Comparison of ENCODE assay signal across 17 cellular contexts in the genomic region with DNA sequence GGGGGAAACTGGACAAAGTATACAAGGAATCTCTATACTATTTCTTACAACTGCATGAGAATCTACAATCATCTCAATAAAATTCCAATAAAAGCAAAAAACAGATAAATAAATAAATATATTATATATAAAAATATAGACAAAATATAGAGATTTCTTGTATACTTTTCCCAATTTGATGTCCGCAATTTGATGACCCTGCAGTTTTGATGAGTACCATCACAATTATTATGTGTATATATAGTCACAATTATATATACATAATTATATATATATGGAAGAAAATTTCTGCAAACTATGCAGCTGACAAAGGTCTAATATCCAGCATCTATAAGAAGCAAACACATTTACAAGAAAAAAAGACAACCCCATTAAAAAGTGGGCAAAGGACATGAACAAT.
A peak's percentile ranks its signal among the peaks of the same experiment; 100 is the strongest.
DNase-seq lines count a peak whose midpoint lies in the region; ATAC-seq and TF ChIP-seq lines count a peak whose summit lies in the region.
"Had no signal": no experiment of that assay in that cellular context is flagged by ENCODE, and none has a peak within 500 bp of the region (broad histone marks: within the 10 kb centered on the region; RNA-seq: fewer than 3 reads in every experiment).

No MANE protein-coding gene starts in this region.

- H4K91ac ChIP-seq in mesenchymal stem cell (ENCODE audit: low read length): no peak overlapping the region
- H4K91ac ChIP-seq in trophoblast cell (ENCODE audit: low read depth, low read length): no peak overlapping the region

- no CpG with 5 or more reads among the region's 1 CpG for WGBS in mesenchymal stem cell
- WGBS in trophoblast cell (ENCODE audit: extremely low coverage, insufficient coverage, insufficient read length): no CpG with 5 or more reads among the region's 1 CpG

- ATAC-seq in HG03520 (IDR thresholded peaks at IDR 0.05; ENCODE audit: unreplicated experiment) (no peak), GM18867 (IDR thresholded peaks at IDR 0.05; ENCODE audit: unreplicated experiment) (no peak)
- ATAC-seq: GM12878, GM23338 had no signal

- no peak overlapping the region for H3K18ac ChIP-seq in mesenchymal stem cell (ENCODE audit: low read depth in 1 of 2, low read length in 2 of 2)
- no peak overlapping the region for H3K18ac ChIP-seq in trophoblast cell (ENCODE audit: low read length)

- H2AFZ ChIP-seq in ACC112 (ENCODE audit: low read length, unreplicated experiment) (no peak overlapping the region), mesenchymal stem cell (ENCODE audit: low read depth, low read length) (no peak overlapping the region), trophoblast cell (ENCODE audit: insufficient read depth, low read length, poor library complexity) (no peak overlapping the region)
- H2AFZ ChIP-seq: GM23338 had no signal

- H3K14ac ChIP-seq in mesenchymal stem cell (ENCODE audit: low read length in 2 of 2): no peak overlapping the region
- H3K14ac ChIP-seq in trophoblast cell (ENCODE audit: low read length): no peak overlapping the region

- H2AK5ac ChIP-seq in mesenchymal stem cell (ENCODE audit: low read length, severe bottlenecking): no peak overlapping the region
- H2AK5ac ChIP-seq in trophoblast cell (ENCODE audit: low read length): no peak overlapping the region

- TF ChIP-seq CTCF in HFFc6 (IDR thresholded peaks at IDR 0.05): no peak

- H3K79me2 ChIP-seq in ACC112 (ENCODE audit: control insufficient read depth, insufficient read depth, low read length, unreplicated experiment) (no peaks in the 10 kb centered on the region), trophoblast cell (ENCODE audit: control insufficient read depth, insufficient read depth, low read length, poor library complexity) (no peaks in the 10 kb centered on the region)

- H3K36me3 ChIP-seq in ACC112 (ENCODE audit: insufficient read depth, low read length): no peaks in the 10 kb centered on the region
- H3K36me3 ChIP-seq in SK-N-MC (ENCODE audit: insufficient read depth, low read length): peaks cover 3% of the 10 kb centered on the region; the same call in 1 of the 2 replicates
- H3K36me3 ChIP-seq in mesenchymal stem cell (ENCODE audit: control insufficient read depth in 1 of 2, insufficient read depth in 2 of 2, low read depth in 1 of 2, low read length in 2 of 2): no peaks in the 10 kb centered on the region
- no peaks in the 10 kb centered on the region for H3K36me3 ChIP-seq in trophoblast cell (ENCODE audit: control insufficient read depth in 1 of 2, insufficient read depth in 2 of 2, low read length in 2 of 2)
- H3K36me3 ChIP-seq: BLaER1 had no signal

- H3K4me3 ChIP-seq in ACC112 (ENCODE audit: low read depth, low read length): no peak overlapping the region
- H3K4me3 ChIP-seq in SK-N-MC: peak overlapping the region; percentile 44
- H3K4me3 ChIP-seq in mesenchymal stem cell (ENCODE audit: insufficient read depth in 1 of 2, low read depth in 1 of 2, low read length in 2 of 2): no peak overlapping the region
- H3K4me3 ChIP-seq in trophoblast cell (ENCODE audit: low read depth, low read length): no peak overlapping the region
- H3K4me3 ChIP-seq: BLaER1, GM12878, GM23338 had no signal

- H2BK5ac ChIP-seq in mesenchymal stem cell (ENCODE audit: low read depth, low read length, poor library complexity, severe bottlenecking): no peak overlapping the region
- no peak overlapping the region for H2BK5ac ChIP-seq in trophoblast cell (ENCODE audit: low read depth, low read length, poor library complexity)

- H3K4me3 Mint-ChIP-seq in HFFc6: no peak overlapping the region
- H3K4me3 Mint-ChIP-seq: CD14-positive monocyte; CD4-positive, alpha-beta memory T cell; GM23338 had no signal

- H3K79me1 ChIP-seq in mesenchymal stem cell (replicated peaks; ENCODE audit: low read length, poor library complexity, severe bottlenecking) (no peaks in the 10 kb centered on the region), trophoblast cell (ENCODE audit: low read length) (no peaks in the 10 kb centered on the region)

- H3K4me2 ChIP-seq in mesenchymal stem cell (ENCODE audit: low read length, poor library complexity, severe bottlenecking) (no peak overlapping the region), trophoblast cell (ENCODE audit: low read length) (no peak overlapping the region)
- H3K4me2 ChIP-seq: BLaER1, GM23338 had no signal

- no peak overlapping the region for H2BK12ac ChIP-seq in mesenchymal stem cell (ENCODE audit: low read length in 2 of 2)
- H2BK12ac ChIP-seq in trophoblast cell (ENCODE audit: low read length): no peak overlapping the region

- H3K9me3 ChIP-seq in SK-N-MC (ENCODE audit: low read depth, low read length): no peaks in the 10 kb centered on the region; the same call in 1 of the 2 replicates
- H3K9me3 ChIP-seq in mesenchymal stem cell (ENCODE audit: control insufficient read depth, low read length): no peaks in the 10 kb centered on the region
- H3K9me3 ChIP-seq in trophoblast cell (ENCODE audit: insufficient read depth, low read depth, low read length): no peaks in the 10 kb centered on the region
- H3K9me3 ChIP-seq: BLaER1 had no signal

- H3K23ac ChIP-seq in mesenchymal stem cell (ENCODE audit: low read length in 2 of 2): no peak overlapping the region
- H3K23ac ChIP-seq in trophoblast cell (ENCODE audit: low read length): no peak overlapping the region

- no peaks in the 10 kb centered on the region for H3K9me3 Mint-ChIP-seq in HFFc6
- H3K9me3 Mint-ChIP-seq: GM23338 had no signal

- H4K12ac ChIP-seq in trophoblast cell (ENCODE audit: low read depth, low read length): no peak overlapping the region

- H2BK120ac ChIP-seq in mesenchymal stem cell (ENCODE audit: low read depth, low read length): no peak overlapping the region
- no peak overlapping the region for H2BK120ac ChIP-seq in trophoblast cell (ENCODE audit: insufficient read depth, low read length, poor library complexity)

- H3K27me3 Mint-ChIP-seq in HFFc6 (ENCODE audit: insufficient read depth): no peaks in the 10 kb centered on the region

- no peaks in the 10 kb centered on the region for H3K27me3 ChIP-seq in ACC112 (ENCODE audit: insufficient read depth, low read length)
- H3K27me3 ChIP-seq in mesenchymal stem cell (ENCODE audit: control insufficient read depth in 1 of 2, insufficient read depth in 1 of 2, low read length in 2 of 2): peaks cover 0 to 3% of the 10 kb centered on the region in 2 experiments
- no peaks in the 10 kb centered on the region for H3K27me3 ChIP-seq in trophoblast cell (ENCODE audit: insufficient read depth, low read length)
- H3K27me3 ChIP-seq: BLaER1 had no signal

- H2BK15ac ChIP-seq in mesenchymal stem cell (ENCODE audit: low read depth, poor library complexity, severe bottlenecking): no peak overlapping the region

- H3K36me3 Mint-ChIP-seq in HFFc6 (ENCODE audit: low read depth): peaks cover 3% of the 10 kb centered on the region; the same call in 1 of the 2 replicates
- H3K36me3 Mint-ChIP-seq: CD14-positive monocyte; CD4-positive, alpha-beta memory T cell had no signal

- DNase-seq in HFFc6 (no peak), SK-N-MC (ENCODE audit: low read depth, low spot score) (no peak), mesenchymal stem cell (no peak), trophoblast cell (no peak), NCI-H2171 (lab: John Stamatoyannopoulos, UW) (no peak)
- DNase-seq: CD4-positive, alpha-beta memory T cell; DMS153; DMS79 treated with DMSO at 0.1 percent for 48 hours; Karpas-422; KBM-7 had no signal

- H3K27ac Mint-ChIP-seq in HFFc6: peak overlapping the region; percentile 81
- H3K27ac Mint-ChIP-seq: CD14-positive monocyte, GM23338 had no signal

- H3K4ac ChIP-seq in mesenchymal stem cell (ENCODE audit: low read depth in 1 of 2, low read length in 2 of 2) (no peak overlapping the region), trophoblast cell (ENCODE audit: low read depth, low read length) (no peak overlapping the region)

- H4K8ac ChIP-seq in mesenchymal stem cell (ENCODE audit: low read length): no peak overlapping the region
- H4K8ac ChIP-seq in trophoblast cell (ENCODE audit: low read depth, low read length): no peak overlapping the region

- H3K9ac ChIP-seq in SK-N-MC (ENCODE audit: insufficient read length) (no peak overlapping the region), mesenchymal stem cell (ENCODE audit: low read length) (peak overlapping the region; percentile 67), trophoblast cell (ENCODE audit: low read length) (no peak overlapping the region)
- H3K9ac ChIP-seq: BLaER1 had no signal

- H3K4me1 ChIP-seq in ACC112 (ENCODE audit: control insufficient read depth, insufficient read depth, low read length, unreplicated experiment) (peaks cover 3% of the 10 kb centered on the region), mesenchymal stem cell (ENCODE audit: control insufficient read depth, insufficient read depth, low read depth, low read length) (no peaks in the 10 kb centered on the region), trophoblast cell (ENCODE audit: control insufficient read depth in 1 of 2, insufficient read depth in 2 of 2, low read length in 2 of 2) (no peaks in the 10 kb centered on the region)
- H3K4me1 ChIP-seq: BLaER1 had no signal

- H3K4me1 Mint-ChIP-seq in HFFc6 (ENCODE audit: low read depth): peaks cover 50% of the 10 kb centered on the region
- H3K4me1 Mint-ChIP-seq: CD14-positive monocyte; CD4-positive, alpha-beta memory T cell had no signal

- H3K27ac ChIP-seq in ACC112 (ENCODE audit: low read depth, low read length): peak overlapping the region; percentile 54
- peak overlapping the region; percentile 99 for H3K27ac ChIP-seq in SK-N-MC
- H3K27ac ChIP-seq in mesenchymal stem cell (ENCODE audit: low read length, poor library complexity, severe bottlenecking): no peak overlapping the region
- H3K27ac ChIP-seq in trophoblast cell (ENCODE audit: low read depth, low read length): no peak overlapping the region
- H3K27ac ChIP-seq: BLaER1 had no signal

Comparison
In these comparisons a context has a peak if more than half of its experiments do, and no peak if none do; other contexts are left out.
1. H3K27ac ChIP-seq: peak in ACC112 (single experiment) and SK-N-MC (single experiment); none in mesenchymal stem cell (single experiment) and trophoblast cell (single experiment).